Comparison of ENCODE assay signal across 15 cellular contexts in genomic region chr3:56611364-56611763, GRCh38.
"Had no signal": no experiment of that assay in that cellular context is flagged by ENCODE, and none has a peak within 500 bp of the region (broad histone marks: within the 10 kb centered on the region; RNA-seq: fewer than 3 reads in every experiment).

No MANE protein-coding gene starts in this region.

- H3K27ac Mint-ChIP-seq: dendritic cell treated with granulocyte-macrophage colony-stimulating factor and Interleukin-4, amounts not matched to agents 40 ng/mL and 50 ng/mL, for 4 days had no signal

- H3K4me1 ChIP-seq: ascending aorta, breast epithelium, gastrocnemius medialis, parathyroid adenoma had no signal

- H3K27ac ChIP-seq: ascending aorta, gastrocnemius medialis, neutrophil, parathyroid adenoma, sigmoid colon had no signal

- H2AFZ ChIP-seq: parathyroid adenoma had no signal

- H3K9me3 ChIP-seq: gastrocnemius medialis, neutrophil, sigmoid colon had no signal

- DNase-seq: activated CD4-positive, alpha-beta T cell treated with anti-CD3 and anti-CD28 coated beads for 36 hours; activated gamma-delta T cell; activated T-cell treated with anti-CD3 and anti-CD28 coated beads, Interleukin-2, amount 50 U/mL, for 4 hours; gastrocnemius medialis; naive B cell; sigmoid colon; stimulated activated CD4-positive, alpha-beta T cell treated with anti-CD3 and anti-CD28 coated beads, Interleukin-1b, Interleukin-23, amount 100 ng/mL, for 48 hours had no signal

- H3K4me3 Mint-ChIP-seq: activated CD4-positive, alpha-beta T cell treated with anti-CD3 and anti-CD28 coated beads for 36 hours; activated T-cell treated with anti-CD3 and anti-CD28 coated beads, Interleukin-2, amount 50 U/mL, for 4 hours; dendritic cell treated with granulocyte-macrophage colony-stimulating factor and Interleukin-4, amounts not matched to agents 40 ng/mL and 50 ng/mL, for 4 days; naive B cell had no signal

- H3K27me3 ChIP-seq: ascending aorta, breast epithelium, gastrocnemius medialis, heart right ventricle, neutrophil, sigmoid colon, transverse colon had no signal

- H3K27me3 Mint-ChIP-seq: activated CD4-positive, alpha-beta T cell treated with anti-CD3 and anti-CD28 coated beads for 36 hours; dendritic cell treated with granulocyte-macrophage colony-stimulating factor and Interleukin-4, amounts not matched to agents 40 ng/mL and 50 ng/mL, for 4 days; naive B cell had no signal

- ATAC-seq: activated CD4-positive, alpha-beta T cell treated with anti-CD3 and anti-CD28 coated beads for 36 hours; activated T-cell treated with anti-CD3 and anti-CD28 coated beads, Interleukin-2, amount 50 U/mL, for 4 hours; gastrocnemius medialis; SK-N-SH treated with all-trans-retinoic acid at 6 μM for 48 hours had no signal

- H3K9ac ChIP-seq: parathyroid adenoma had no signal
